Comparison of ENCODE assay signal across 12 cellular contexts in the genomic region with DNA sequence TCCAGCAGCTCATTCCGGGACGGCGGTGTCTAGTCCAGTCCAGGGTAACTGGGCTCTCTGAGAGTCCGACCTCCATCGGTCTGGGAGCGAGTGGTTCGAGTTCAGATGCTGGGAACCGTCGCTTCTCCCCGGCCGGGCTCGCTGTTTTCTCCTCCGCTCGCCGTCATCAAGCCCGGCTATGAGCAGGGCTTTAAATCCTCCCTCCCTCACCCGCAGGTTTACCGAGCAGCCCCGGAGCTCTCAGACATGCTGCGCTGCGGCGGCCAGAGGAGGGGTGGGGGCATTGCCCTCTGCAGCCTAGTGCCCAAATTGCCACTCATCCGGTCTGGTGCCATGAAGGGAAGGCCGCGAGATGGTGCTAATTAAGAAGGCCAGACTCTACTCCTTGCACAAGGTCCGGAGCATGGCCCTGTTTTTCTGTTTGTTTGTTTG. TPM values are rescaled to one million over a fixed set of nuclear protein-coding genes. Genes with fewer than 3 reads are reported as not detected.
DNase-seq lines count a peak whose midpoint lies in the region; ATAC-seq lines count a peak whose summit lies in the region.
"Had no signal": no experiment of that assay in that cellular context is flagged by ENCODE, and none has a peak within 500 bp of the region (broad histone marks: within the 10 kb centered on the region; RNA-seq: fewer than 3 reads in every experiment).

No MANE protein-coding gene starts in this region.

- CTCF ChIA-PET in activated CD4-positive, alpha-beta T cell treated with anti-CD3 and anti-CD28 coated beads, Interleukin-2, amount 10 ng/mL, durations not matched to agents 7 days and 5 days (lab: Charles Lee): interaction anchor here (0.6 to 2.3 kb wide), 2 partner anchors 17 to 476 kb away, joined by 3 to 9 read pairs; no protein-coding TSS in a partner anchor

- POLR2A ChIA-PET in activated CD4-positive, alpha-beta T cell treated with anti-CD3 and anti-CD28 coated beads, Interleukin-2, amount 10 ng/mL, durations not matched to agents 7 days and 5 days (lab: Charles Lee): no interaction called here

- H3K27ac Mint-ChIP-seq in activated CD4-positive, alpha-beta T cell treated with anti-CD3 and anti-CD28 coated beads, Interleukin-2, amount 10 ng/mL, durations not matched to agents 7 days and 5 days: no peak overlapping the region

- peaks cover 3% of the 10 kb centered on the region for H3K9me3 Mint-ChIP-seq in activated CD4-positive, alpha-beta T cell treated with anti-CD3 and anti-CD28 coated beads, Interleukin-2, amount 10 ng/mL, durations not matched to agents 7 days and 5 days

- ATAC-seq in HG03520 (IDR thresholded peaks at IDR 0.05; ENCODE audit: unreplicated experiment) (no peak), GM19324 (IDR thresholded peaks at IDR 0.05; ENCODE audit: low FRiP score, unreplicated experiment) (no peak)

- no peak overlapping the region for H3K27ac ChIP-seq in thymus (ENCODE audit: low read depth)
- H3K27ac ChIP-seq: upper lobe of left lung had no signal

- H3K9me3 ChIP-seq in iPS-18c (ENCODE audit: control insufficient read depth, insufficient read depth, low read length): peaks cover 4% of the 10 kb centered on the region
- H3K9me3 ChIP-seq in thymus (ENCODE audit: control insufficient read depth): no peaks in the 10 kb centered on the region

- H3K36me3 Mint-ChIP-seq in activated CD4-positive, alpha-beta T cell treated with anti-CD3 and anti-CD28 coated beads, Interleukin-2, amount 10 ng/mL, durations not matched to agents 7 days and 5 days (ENCODE audit: low read depth): peaks cover 16% of the 10 kb centered on the region

- peaks cover 30% of the 10 kb centered on the region for H3K4me1 Mint-ChIP-seq in activated CD4-positive, alpha-beta T cell treated with anti-CD3 and anti-CD28 coated beads, Interleukin-2, amount 10 ng/mL, durations not matched to agents 7 days and 5 days

- H3K4me3 Mint-ChIP-seq in activated CD4-positive, alpha-beta T cell treated with anti-CD3 and anti-CD28 coated beads, Interleukin-2, amount 10 ng/mL, durations not matched to agents 7 days and 5 days: peak overlapping the region; percentile 13

- H3K27me3 ChIP-seq in thymus (ENCODE audit: control insufficient read depth, insufficient read depth): peaks cover 84% of the 10 kb centered on the region

- WGBS in thymus: 4% methylated on average over 26 of the region's 26 CpGs

- H3K4me1 ChIP-seq in thymus (ENCODE audit: control insufficient read depth, insufficient read depth, low read length): no peaks in the 10 kb centered on the region

- H3K36me3 ChIP-seq in thymus (ENCODE audit: control insufficient read depth, insufficient read depth): no peaks in the 10 kb centered on the region
- H3K36me3 ChIP-seq: upper lobe of left lung had no signal

- peaks cover 94% of the 10 kb centered on the region for H3K27me3 Mint-ChIP-seq in activated CD4-positive, alpha-beta T cell treated with anti-CD3 and anti-CD28 coated beads, Interleukin-2, amount 10 ng/mL, durations not matched to agents 7 days and 5 days

- H3K4me3 ChIP-seq in iPS-18c (ENCODE audit: insufficient read depth, low read depth, low read length) (peak overlapping the region; percentile 37), thymus (ENCODE audit: low read length) (peak overlapping the region; percentile 32)

- no peak for DNase-seq in activated CD4-positive, alpha-beta T cell treated with anti-CD3 and anti-CD28 coated beads, Interleukin-2, amount 10 ng/mL, durations not matched to agents 7 days and 5 days
- no peak for DNase-seq in activated CD4-positive, alpha-beta T cell treated with anti-CD3 and anti-CD28 coated beads for 4 hours
- peak; percentile 40 for DNase-seq in NOMO-1 treated with dmso at 0.1 percent for 144 hours (lab: John Stamatoyannopoulos, UW; ENCODE audit: unreplicated experiment)
- no peak for DNase-seq in NCI-H1048 (lab: John Stamatoyannopoulos, UW)
- DNase-seq: erythroblast, nucleus accumbens had no signal

RNA-seq across cellular contexts. Expression of a gene that starts 23.2 kb away (rescaled TPM):
- not detected for total RNA-seq in activated CD4-positive, alpha-beta T cell treated with anti-CD3 and anti-CD28 coated beads, Interleukin-2, amount 10 ng/mL, durations not matched to agents 7 days and 5 days
- polyA plus RNA-seq in thymus: 1.2 TPM
- total RNA-seq: NCI-H460 had no signal
